1 cellular context compared by ENCODE assay signal in genomic region chr5:127934791-127935256, GRCh38.
TF ChIP-seq lines count a peak whose summit lies in the region.

No MANE protein-coding gene starts in this region.

TF ChIP-seq in HepG2, 621 proteins besides CTCF, POLR2A, EP300 and RAD21 (continued from another document and continues in another):
- TF ChIP-seq, protein P1, sequence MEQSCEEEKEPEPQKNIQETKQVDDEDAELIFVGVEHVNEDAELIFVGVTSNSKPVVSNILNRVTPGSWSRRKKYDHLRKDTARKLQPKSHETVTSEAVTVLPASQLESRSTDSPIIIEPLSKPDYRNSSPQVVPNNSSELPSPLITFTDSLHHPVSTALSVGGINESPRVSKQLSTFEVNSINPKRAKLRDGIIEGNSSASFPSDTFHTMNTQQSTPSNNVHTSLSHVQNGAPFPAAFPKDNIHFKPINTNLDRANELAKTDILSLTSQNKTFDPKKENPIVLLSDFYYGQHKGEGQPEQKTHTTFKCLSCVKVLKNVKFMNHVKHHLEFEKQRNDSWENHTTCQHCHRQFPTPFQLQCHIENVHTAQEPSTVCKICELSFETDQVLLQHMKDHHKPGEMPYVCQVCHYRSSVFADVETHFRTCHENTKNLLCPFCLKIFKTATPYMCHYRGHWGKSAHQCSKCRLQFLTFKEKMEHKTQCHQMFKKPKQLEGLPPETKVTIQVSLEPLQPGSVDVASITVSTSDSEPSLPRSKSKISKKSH (CRISPR knock-in tag; IDR thresholded peaks at IDR 0.05; ENCODE audit: borderline replicate concordance) = no peak
- TF ChIP-seq ZNF274 (CRISPR knock-in tag; IDR thresholded peaks at IDR 0.05) (no peak), ZNF414 (CRISPR knock-in tag; IDR thresholded peaks at IDR 0.05) (no peak), ZNF839 (CRISPR knock-in tag; IDR thresholded peaks at IDR 0.05; ENCODE audit: borderline replicate concordance) (no peak), CCAR2 (optimal IDR thresholded peaks at IDR 0.05; ENCODE audit: low read depth, low read length) (no peak), NPAS2 (CRISPR knock-in tag; IDR thresholded peaks at IDR 0.05; ENCODE audit: borderline replicate concordance) (no peak), SRSF9 (IDR thresholded peaks at IDR 0.05; ENCODE audit: borderline replicate concordance, insufficient read depth, low read depth, low read length, poor library complexity, severe bottlenecking) (no peak), CBFB (CRISPR knock-in tag; IDR thresholded peaks at IDR 0.05) (no peak), NR2C2 (CRISPR knock-in tag; IDR thresholded peaks at IDR 0.05; ENCODE audit: borderline replicate concordance) (no peak), AGO2 (optimal IDR thresholded peaks at IDR 0.05; ENCODE audit: low read depth, low read length) (no peak), ZNF101 (CRISPR knock-in tag; IDR thresholded peaks at IDR 0.05; ENCODE audit: borderline replicate concordance, low read depth) (no peak), DMAP1 (CRISPR knock-in tag; IDR thresholded peaks at IDR 0.05) (no peak), ZUFSP (CRISPR knock-in tag; IDR thresholded peaks at IDR 0.05; ENCODE audit: borderline replicate concordance) (no peak), TEAD3 (CRISPR knock-in tag; optimal IDR thresholded peaks at IDR 0.05; ENCODE audit: borderline replicate concordance) (peak; percentile 91), ZSCAN30 (CRISPR knock-in tag; IDR thresholded peaks at IDR 0.05) (no peak), ZNF331 (CRISPR knock-in tag; IDR thresholded peaks at IDR 0.05) (peak; percentile 54; the same call in 1 of the 2 replicates), PRDM15 (CRISPR knock-in tag; IDR thresholded peaks at IDR 0.05) (no peak), XBP1 (CRISPR knock-in tag; IDR thresholded peaks at IDR 0.05) (no peak), ZNF382 (CRISPR knock-in tag; IDR thresholded peaks at IDR 0.05; ENCODE audit: borderline replicate concordance) (no peak), TOE1 (CRISPR knock-in tag; IDR thresholded peaks at IDR 0.05) (no peak), HOMEZ (CRISPR knock-in tag; IDR thresholded peaks at IDR 0.05; ENCODE audit: low read depth) (peak; percentile 68; the same call in 1 of the 2 replicates), ARNT (IDR thresholded peaks at IDR 0.05) (no peak), NFYC (CRISPR knock-in tag; IDR thresholded peaks at IDR 0.05) (no peak), ZFX (CRISPR knock-in tag; IDR thresholded peaks at IDR 0.05; ENCODE audit: low read depth) (0 out of 2 replicates have a peak, but pooled peaks have one; percentile 13), ZNF720 (CRISPR knock-in tag; IDR thresholded peaks at IDR 0.05) (no peak), PHF20 (CRISPR knock-in tag; IDR thresholded peaks at IDR 0.05) (no peak), THYN1 (CRISPR knock-in tag; IDR thresholded peaks at IDR 0.05; ENCODE audit: borderline replicate concordance, low read depth) (no peak), ZNF83 (CRISPR knock-in tag; IDR thresholded peaks at IDR 0.05; ENCODE audit: borderline replicate concordance) (no peak), ZSCAN9 (CRISPR knock-in tag; IDR thresholded peaks at IDR 0.05; ENCODE audit: borderline replicate concordance) (no peak; the same call in 1 of the 2 replicates), ATF7 (IDR thresholded peaks at IDR 0.05) (peak; percentile 30; the same call in 1 of the 2 replicates), ATF7 (CRISPR knock-in tag; IDR thresholded peaks at IDR 0.05) (no peak)
- TF ChIP-seq, protein P2, sequence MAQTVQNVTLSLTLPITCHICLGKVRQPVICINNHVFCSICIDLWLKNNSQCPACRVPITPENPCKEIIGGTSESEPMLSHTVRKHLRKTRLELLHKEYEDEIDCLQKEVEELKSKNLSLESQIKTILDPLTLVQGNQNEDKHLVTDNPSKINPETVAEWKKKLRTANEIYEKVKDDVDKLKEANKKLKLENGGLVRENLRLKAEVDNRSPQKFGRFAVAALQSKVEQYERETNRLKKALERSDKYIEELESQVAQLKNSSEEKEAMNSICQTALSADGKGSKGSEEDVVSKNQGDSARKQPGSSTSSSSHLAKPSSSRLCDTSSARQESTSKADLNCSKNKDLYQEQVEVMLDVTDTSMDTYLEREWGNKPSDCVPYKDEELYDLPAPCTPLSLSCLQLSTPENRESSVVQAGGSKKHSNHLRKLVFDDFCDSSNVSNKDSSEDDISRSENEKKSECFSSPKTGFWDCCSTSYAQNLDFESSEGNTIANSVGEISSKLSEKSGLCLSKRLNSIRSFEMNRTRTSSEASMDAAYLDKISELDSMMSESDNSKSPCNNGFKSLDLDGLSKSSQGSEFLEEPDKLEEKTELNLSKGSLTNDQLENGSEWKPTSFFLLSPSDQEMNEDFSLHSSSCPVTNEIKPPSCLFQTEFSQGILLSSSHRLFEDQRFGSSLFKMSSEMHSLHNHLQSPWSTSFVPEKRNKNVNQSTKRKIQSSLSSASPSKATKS (CRISPR knock-in tag; IDR thresholded peaks at IDR 0.05) = no peak
- TF ChIP-seq, protein P3, sequence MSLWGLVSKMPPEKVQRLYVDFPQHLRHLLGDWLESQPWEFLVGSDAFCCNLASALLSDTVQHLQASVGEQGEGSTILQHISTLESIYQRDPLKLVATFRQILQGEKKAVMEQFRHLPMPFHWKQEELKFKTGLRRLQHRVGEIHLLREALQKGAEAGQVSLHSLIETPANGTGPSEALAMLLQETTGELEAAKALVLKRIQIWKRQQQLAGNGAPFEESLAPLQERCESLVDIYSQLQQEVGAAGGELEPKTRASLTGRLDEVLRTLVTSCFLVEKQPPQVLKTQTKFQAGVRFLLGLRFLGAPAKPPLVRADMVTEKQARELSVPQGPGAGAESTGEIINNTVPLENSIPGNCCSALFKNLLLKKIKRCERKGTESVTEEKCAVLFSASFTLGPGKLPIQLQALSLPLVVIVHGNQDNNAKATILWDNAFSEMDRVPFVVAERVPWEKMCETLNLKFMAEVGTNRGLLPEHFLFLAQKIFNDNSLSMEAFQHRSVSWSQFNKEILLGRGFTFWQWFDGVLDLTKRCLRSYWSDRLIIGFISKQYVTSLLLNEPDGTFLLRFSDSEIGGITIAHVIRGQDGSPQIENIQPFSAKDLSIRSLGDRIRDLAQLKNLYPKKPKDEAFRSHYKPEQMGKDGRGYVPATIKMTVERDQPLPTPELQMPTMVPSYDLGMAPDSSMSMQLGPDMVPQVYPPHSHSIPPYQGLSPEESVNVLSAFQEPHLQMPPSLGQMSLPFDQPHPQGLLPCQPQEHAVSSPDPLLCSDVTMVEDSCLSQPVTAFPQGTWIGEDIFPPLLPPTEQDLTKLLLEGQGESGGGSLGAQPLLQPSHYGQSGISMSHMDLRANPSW (CRISPR knock-in tag; IDR thresholded peaks at IDR 0.05; ENCODE audit: borderline replicate concordance) = no peak
- TF ChIP-seq, protein P4, sequence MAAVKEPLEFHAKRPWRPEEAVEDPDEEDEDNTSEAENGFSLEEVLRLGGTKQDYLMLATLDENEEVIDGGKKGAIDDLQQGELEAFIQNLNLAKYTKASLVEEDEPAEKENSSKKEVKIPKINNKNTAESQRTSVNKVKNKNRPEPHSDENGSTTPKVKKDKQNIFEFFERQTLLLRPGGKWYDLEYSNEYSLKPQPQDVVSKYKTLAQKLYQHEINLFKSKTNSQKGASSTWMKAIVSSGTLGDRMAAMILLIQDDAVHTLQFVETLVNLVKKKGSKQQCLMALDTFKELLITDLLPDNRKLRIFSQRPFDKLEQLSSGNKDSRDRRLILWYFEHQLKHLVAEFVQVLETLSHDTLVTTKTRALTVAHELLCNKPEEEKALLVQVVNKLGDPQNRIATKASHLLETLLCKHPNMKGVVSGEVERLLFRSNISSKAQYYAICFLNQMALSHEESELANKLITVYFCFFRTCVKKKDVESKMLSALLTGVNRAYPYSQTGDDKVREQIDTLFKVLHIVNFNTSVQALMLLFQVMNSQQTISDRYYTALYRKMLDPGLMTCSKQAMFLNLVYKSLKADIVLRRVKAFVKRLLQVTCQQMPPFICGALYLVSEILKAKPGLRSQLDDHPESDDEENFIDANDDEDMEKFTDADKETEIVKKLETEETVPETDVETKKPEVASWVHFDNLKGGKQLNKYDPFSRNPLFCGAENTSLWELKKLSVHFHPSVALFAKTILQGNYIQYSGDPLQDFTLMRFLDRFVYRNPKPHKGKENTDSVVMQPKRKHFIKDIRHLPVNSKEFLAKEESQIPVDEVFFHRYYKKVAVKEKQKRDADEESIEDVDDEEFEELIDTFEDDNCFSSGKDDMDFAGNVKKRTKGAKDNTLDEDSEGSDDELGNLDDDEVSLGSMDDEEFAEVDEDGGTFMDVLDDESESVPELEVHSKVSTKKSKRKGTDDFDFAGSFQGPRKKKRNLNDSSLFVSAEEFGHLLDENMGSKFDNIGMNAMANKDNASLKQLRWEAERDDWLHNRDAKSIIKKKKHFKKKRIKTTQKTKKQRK (IDR thresholded peaks at IDR 0.05; ENCODE audit: low read length) = no peak
- TF ChIP-seq, protein P5, sequence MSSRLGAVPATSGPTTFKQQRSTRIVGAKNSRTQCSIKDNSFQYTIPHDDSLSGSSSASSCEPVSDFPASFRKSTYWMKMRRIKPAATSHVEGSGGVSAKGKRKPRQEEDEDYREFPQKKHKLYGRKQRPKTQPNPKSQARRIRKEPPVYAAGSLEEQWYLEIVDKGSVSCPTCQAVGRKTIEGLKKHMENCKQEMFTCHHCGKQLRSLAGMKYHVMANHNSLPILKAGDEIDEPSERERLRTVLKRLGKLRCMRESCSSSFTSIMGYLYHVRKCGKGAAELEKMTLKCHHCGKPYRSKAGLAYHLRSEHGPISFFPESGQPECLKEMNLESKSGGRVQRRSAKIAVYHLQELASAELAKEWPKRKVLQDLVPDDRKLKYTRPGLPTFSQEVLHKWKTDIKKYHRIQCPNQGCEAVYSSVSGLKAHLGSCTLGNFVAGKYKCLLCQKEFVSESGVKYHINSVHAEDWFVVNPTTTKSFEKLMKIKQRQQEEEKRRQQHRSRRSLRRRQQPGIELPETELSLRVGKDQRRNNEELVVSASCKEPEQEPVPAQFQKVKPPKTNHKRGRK (CRISPR knock-in tag; IDR thresholded peaks at IDR 0.05) = no peak
- TF ChIP-seq, protein P6, sequence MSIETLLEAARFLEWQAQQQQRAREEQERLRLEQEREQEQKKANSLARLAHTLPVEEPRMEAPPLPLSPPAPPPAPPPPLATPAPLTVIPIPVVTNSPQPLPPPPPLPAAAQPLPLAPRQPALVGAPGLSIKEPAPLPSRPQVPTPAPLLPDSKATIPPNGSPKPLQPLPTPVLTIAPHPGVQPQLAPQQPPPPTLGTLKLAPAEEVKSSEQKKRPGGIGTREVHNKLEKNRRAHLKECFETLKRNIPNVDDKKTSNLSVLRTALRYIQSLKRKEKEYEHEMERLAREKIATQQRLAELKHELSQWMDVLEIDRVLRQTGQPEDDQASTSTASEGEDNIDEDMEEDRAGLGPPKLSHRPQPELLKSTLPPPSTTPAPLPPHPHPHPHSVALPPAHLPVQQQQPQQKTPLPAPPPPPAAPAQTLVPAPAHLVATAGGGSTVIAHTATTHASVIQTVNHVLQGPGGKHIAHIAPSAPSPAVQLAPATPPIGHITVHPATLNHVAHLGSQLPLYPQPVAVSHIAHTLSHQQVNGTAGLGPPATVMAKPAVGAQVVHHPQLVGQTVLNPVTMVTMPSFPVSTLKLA (IDR thresholded peaks at IDR 0.05) = no peak
